Comparison of ENCODE assay signal across 16 cellular contexts in genomic region chr14:91067186-91067585, GRCh38. TPM values are rescaled to one million over a fixed set of nuclear protein-coding genes. Genes with fewer than 3 reads are reported as not detected.
A peak's percentile ranks its signal among the peaks of the same experiment; 100 is the strongest.
DNase-seq lines count a peak whose midpoint lies in the region; ATAC-seq and TF ChIP-seq lines count a peak whose summit lies in the region.
"Had no signal": no experiment of that assay in that cellular context is flagged by ENCODE, and none has a peak within 500 bp of the region (broad histone marks: within the 10 kb centered on the region; RNA-seq: fewer than 3 reads in every experiment).

No MANE protein-coding gene starts in this region.

- H3K27me3 Mint-ChIP-seq in activated CD4-positive, alpha-beta memory T cell treated with anti-CD3 and anti-CD28 coated beads for 36 hours = no peaks in the 10 kb centered on the region
- H3K27me3 Mint-ChIP-seq in endodermal cell (ENCODE audit: insufficient read depth) = no peaks in the 10 kb centered on the region
- H3K27me3 Mint-ChIP-seq: type B pancreatic cell had no signal

- peaks cover 4% of the 10 kb centered on the region for H3K36me3 Mint-ChIP-seq in activated CD4-positive, alpha-beta memory T cell treated with anti-CD3 and anti-CD28 coated beads for 36 hours
- no peaks in the 10 kb centered on the region for H3K36me3 Mint-ChIP-seq in endodermal cell (ENCODE audit: low read depth)
- H3K36me3 Mint-ChIP-seq: type B pancreatic cell had no signal

- no peaks in the 10 kb centered on the region for H3K9me3 ChIP-seq in endodermal cell (ENCODE audit: control insufficient read depth, low read length)
- H3K9me3 ChIP-seq in suprapubic skin = peaks cover 5% of the 10 kb centered on the region

- CTCF ChIA-PET in activated CD4-positive, alpha-beta memory T cell treated with anti-CD3 and anti-CD28 coated beads for 36 hours (lab: Charles Lee) = no interaction called here

- H3K36me3 ChIP-seq in endodermal cell (ENCODE audit: control insufficient read depth, insufficient read depth, low read length) = no peaks in the 10 kb centered on the region
- H3K36me3 ChIP-seq in suprapubic skin = no peaks in the 10 kb centered on the region
- H3K36me3 ChIP-seq: heart right ventricle had no signal

- TF ChIP-seq EP300 in suprapubic skin (IDR thresholded peaks at IDR 0.05) = no peak

- intact Hi-C loops in activated CD4-positive, alpha-beta memory T cell treated with anti-CD3 and anti-CD28 coated beads for 36 hours (cut with micrococcal nuclease) = loop anchor here (1.0 kb wide), 2 partner anchors 11 to 47 kb away; partner anchors contain the start of gene DGLUCY

- H3K9me3 Mint-ChIP-seq in activated CD4-positive, alpha-beta memory T cell treated with anti-CD3 and anti-CD28 coated beads for 36 hours = no peaks in the 10 kb centered on the region
- H3K9me3 Mint-ChIP-seq in endodermal cell = no peaks in the 10 kb centered on the region
- H3K9me3 Mint-ChIP-seq: type B pancreatic cell had no signal

- H3K27me3 ChIP-seq in endodermal cell (ENCODE audit: control insufficient read depth, insufficient read depth, low read length, poor library complexity, severe bottlenecking) (no peaks in the 10 kb centered on the region), suprapubic skin (no peaks in the 10 kb centered on the region)
- H3K27me3 ChIP-seq: heart right ventricle had no signal

- no peak overlapping the region for H3K4me3 ChIP-seq in endodermal cell (ENCODE audit: low read length)
- no peak overlapping the region for H3K4me3 ChIP-seq in suprapubic skin
- H3K4me3 ChIP-seq: heart right ventricle had no signal

- TF ChIP-seq POLR2A in suprapubic skin (IDR thresholded peaks at IDR 0.05) = no peak

- H3K4me1 Mint-ChIP-seq in activated CD4-positive, alpha-beta memory T cell treated with anti-CD3 and anti-CD28 coated beads for 36 hours (ENCODE audit: low read depth) = peaks cover 66% of the 10 kb centered on the region
- no peaks in the 10 kb centered on the region for H3K4me1 Mint-ChIP-seq in endodermal cell

- H3K27ac ChIP-seq in endodermal cell (ENCODE audit: low read depth, low read length) (no peak overlapping the region), suprapubic skin (no peak overlapping the region)

- TF ChIP-seq CTCF in endodermal cell (conservative IDR thresholded peaks at IDR 0.05) (no peak), suprapubic skin (IDR thresholded peaks at IDR 0.05) (no peak)

- no peak overlapping the region for H3K4me3 Mint-ChIP-seq in activated CD4-positive, alpha-beta memory T cell treated with anti-CD3 and anti-CD28 coated beads for 36 hours
- H3K4me3 Mint-ChIP-seq in endodermal cell = no peak overlapping the region
- H3K4me3 Mint-ChIP-seq: type B pancreatic cell had no signal

- peak overlapping the region; percentile 65 for H3K27ac Mint-ChIP-seq in activated CD4-positive, alpha-beta memory T cell treated with anti-CD3 and anti-CD28 coated beads for 36 hours
- no peak overlapping the region for H3K27ac Mint-ChIP-seq in endodermal cell
- H3K27ac Mint-ChIP-seq: type B pancreatic cell had no signal

- no peaks in the 10 kb centered on the region for H3K4me1 ChIP-seq in endodermal cell (ENCODE audit: control insufficient read depth, insufficient read depth, low read length)
- peaks cover 20% of the 10 kb centered on the region for H3K4me1 ChIP-seq in suprapubic skin

- ATAC-seq in stimulated activated naive CD8-positive, alpha-beta T cell treated with anti-CD3 and anti-CD28 coated beads, Interleukin-15, Interleukin-2, amounts not matched to agents 100 U/mL and 50 U/mL, for 24 hours = peak; percentile 59
- ATAC-seq: HCT116, heart right ventricle had no signal

- peak; percentile 32 for DNase-seq in activated naive CD4-positive, alpha-beta T cell treated with Interleukin-2 at 50 U/mL for 16 hours
- no peak for DNase-seq in activated naive CD4-positive, alpha-beta T cell (lab: John Stamatoyannopoulos, UW)
- DNase-seq in activated CD4-positive, alpha-beta memory T cell treated with anti-CD3 and anti-CD28 coated beads for 36 hours = peak; percentile 66
- peak; percentile 11 for DNase-seq in effector CD4-positive, alpha-beta T cell
- DNase-seq in stimulated activated naive CD8-positive, alpha-beta T cell treated with anti-CD3 and anti-CD28 coated beads, Interleukin-15, Interleukin-2, amounts not matched to agents 100 U/mL and 50 U/mL, for 24 hours = peak; percentile 20
- DNase-seq in NCI-H345 treated with DMSO at 0.1 percent for 48 hours (lab: John Stamatoyannopoulos, UW; ENCODE audit: unreplicated experiment) = no peak
- no peak for DNase-seq in endodermal cell
- DNase-seq in suprapubic skin (ENCODE audit: low spot score in 2 of 2) = no peak
- DNase-seq: dermis blood vessel endothelial cell, heart right ventricle, IMR-90, NCI-H1092 treated with DMSO at 0.1 percent for 48 hours, NCI-H2227 treated with DMSO at 0.1 percent for 48 hours, SHP77 had no signal

- POLR2A ChIA-PET in activated CD4-positive, alpha-beta memory T cell treated with anti-CD3 and anti-CD28 coated beads for 36 hours (lab: Charles Lee) = interaction anchor here (9.9 kb wide), 1 partner anchor 48 kb away, joined by 116 read pairs; the partner anchor contains the start of gene DGLUCY

- WGBS in endodermal cell (ENCODE audit: insufficient coverage in 1 of 2, insufficient read length in 1 of 2), 2 experiments = 93% methylated on average over 1 of the region's 1 CpG; no CpG with 5 or more reads in 1 of the 2 experiments
- 96% methylated on average over 1 of the region's 1 CpG for WGBS in suprapubic skin

- no peak overlapping the region for H3K9ac ChIP-seq in endodermal cell (ENCODE audit: extremely low read depth, low read length, poor library complexity, severe bottlenecking)

RNA-seq across cellular contexts. Expression of gene RPS6KA5, which starts 6.7 kb away (rescaled TPM):
- total RNA-seq in activated CD4-positive, alpha-beta memory T cell treated with anti-CD3 and anti-CD28 coated beads for 36 hours = 10 to 100 TPM; 18.8 to 19.3 TPM
- total RNA-seq in endodermal cell (1 to 10 TPM; 3.3 to 5.1 TPM), suprapubic skin (10 to 100 TPM in 3 of 4 donors, 1 to 10 TPM in 1; 6.4 to 14.2 (median 11.2) TPM)
- polyA plus RNA-seq in endodermal cell (2013, experiment 1 of 2) = 4.6 TPM
- polyA plus RNA-seq in endodermal cell (2013, experiment 2 of 2) = 3.6 TPM

RNA-seq across cellular contexts. Expression of gene DGLUCY, which starts 46.7 kb away (rescaled TPM):
- 10 to 100 TPM; 54.3 to 58.1 TPM for total RNA-seq in activated CD4-positive, alpha-beta memory T cell treated with anti-CD3 and anti-CD28 coated beads for 36 hours
- total RNA-seq in endodermal cell = 10 to 100 TPM; 26.7 to 33.9 TPM
- polyA plus RNA-seq in endodermal cell (2013, experiment 1 of 2) = 19.3 TPM
- 18.8 TPM for polyA plus RNA-seq in endodermal cell (2013, experiment 2 of 2)
- 10 to 100 TPM; 54.0 to 94.9 (median 69.3) TPM for total RNA-seq in suprapubic skin

Comparison
In these comparisons a context has a peak if more than half of its experiments do, and no peak if none do; other contexts are left out.
1. DNase-seq: peak in activated naive CD4-positive, alpha-beta T cell treated with Interleukin-2 at 50 U/mL for 16 hours (single experiment), activated CD4-positive, alpha-beta memory T cell treated with anti-CD3 and anti-CD28 coated beads for 36 hours (single experiment), effector CD4-positive, alpha-beta T cell (single experiment) and stimulated activated naive CD8-positive, alpha-beta T cell treated with anti-CD3 and anti-CD28 coated beads, Interleukin-15, Interleukin-2, amounts not matched to agents 100 U/mL and 50 U/mL, for 24 hours (single experiment); none in activated naive CD4-positive, alpha-beta T cell (0 of 4), NCI-H345 treated with DMSO at 0.1 percent for 48 hours (single experiment), endodermal cell (single experiment) and suprapubic skin (0 of 2).